Comparison of ENCODE assay signal across 7 cellular contexts in genomic region chr12:3042394-3042793, GRCh38. TPM values are rescaled to one million over a fixed set of nuclear protein-coding genes. Genes with fewer than 3 reads are reported as not detected.
DNase-seq lines count a peak whose midpoint lies in the region; ATAC-seq, FAIRE-seq and TF ChIP-seq lines count a peak whose summit lies in the region.

No MANE protein-coding gene starts in this region.

- H3K4me3 ChIP-seq in GM12878 (no peak overlapping the region), pancreas (no peak overlapping the region)

- SMC1A ChIA-PET in GM12878 (lab: Charles Lee; ENCODE audit: uncharacterized antibody, unreplicated experiment): interaction anchor here (1.6 kb wide), 1 partner anchor 157 kb away, joined by 4 read pairs; no protein-coding TSS in a partner anchor

- intact Hi-C loops in GM12878 (cut with micrococcal nuclease; ENCODE audit: unreplicated experiment): no loop called here
- intact Hi-C loops in pancreas (cut with DNase I): no loop called here

- H4K20me1 ChIP-seq in GM12878 (ENCODE audit: control insufficient read depth, insufficient read depth): no peaks in the 10 kb centered on the region

- no peak overlapping the region for H2AFZ ChIP-seq in GM12878 (ENCODE audit: control insufficient read depth, low read depth, low read length)

- FAIRE-seq in GM12878 (lab: Jason Lieb, UNC) (no peak), pancreas (lab: Jason Lieb, UNC) (no peak)

- H3K9ac ChIP-seq in GM12878 (ENCODE audit: control insufficient read depth, insufficient read depth, low read length): no peak overlapping the region

- TF ChIP-seq CTCF in GM13976 (IDR thresholded peaks at IDR 0.05; ENCODE audit: borderline replicate concordance, control extremely low read depth, extremely low read depth, insufficient read depth, missing control alignments) (no peak), GM12878 (IDR thresholded peaks at IDR 0.05 in 2 of 3, conservative IDR thresholded peaks at IDR 0.05 in 1 of 3; ENCODE audit: control insufficient read depth in 2 of 3, extremely low read depth in 1 of 3, insufficient read depth in 1 of 3, low read depth in 3 of 3, low read length in 3 of 3) (no peak), pancreas (IDR thresholded peaks at IDR 0.05) (no peak), RWPE1 (conservative IDR thresholded peaks at IDR 0.05; ENCODE audit: low read depth) (no peak)

- DNase-seq in GM13976 (ENCODE audit: low spot score) (peak; percentile 24), NCI-H2107 (lab: John Stamatoyannopoulos, UW) (peak; percentile 54), GM12878 (ENCODE audit: low read depth, low spot score) (no peak), pancreas (peak in 1 of 6 donors; percentile 59), RWPE1 (ENCODE audit: low spot score) (no peak), middle frontal gyrus (ENCODE audit: extremely low spot score, low spot score) (no peak)

- in situ Hi-C loops in GM13976 (cut with MboI; ENCODE audit: low sequenced_read_pairs, unreplicated experiment): loop anchor here (25.0 kb wide), 1 partner anchor 180 kb away; the partner anchor contains the start of gene TEX52
- in situ Hi-C loops in GM12878 (cut with MboI): no loop called here

- POLR2A ChIA-PET in GM12878 (lab: Charles Lee): no interaction called here
- POLR2A ChIA-PET in RWPE1 (lab: Yijun Ruan, JAX; ENCODE audit: low non-redundant PET): no interaction called here

- no peaks in the 10 kb centered on the region for H3K79me2 ChIP-seq in GM12878 (ENCODE audit: control insufficient read depth, insufficient read depth, low read length)

- no peak for TF ChIP-seq POLR2A in GM12878 (IDR thresholded peaks at IDR 0.05; ENCODE audit: low read depth, low read length)

- no peak for TF ChIP-seq RAD21 in GM12878 (IDR thresholded peaks at IDR 0.05; ENCODE audit: insufficient read depth, low read depth, low read length)

- H3K9me3 ChIP-seq in GM12878 (replicated peaks; ENCODE audit: control insufficient read depth, insufficient read depth, low read length) (no peaks in the 10 kb centered on the region), pancreas (no peaks in the 10 kb centered on the region)

- RAD21 ChIA-PET in GM12878 (lab: Charles Lee; ENCODE audit: unreplicated experiment): interaction anchor here (1.4 kb wide), 1 partner anchor 188 kb away, joined by 6 read pairs; no protein-coding TSS in a partner anchor

- 0 out of 4 replicates have a peak, but pooled peaks cover 0 to 2% of the 10 kb centered on the region in 2 experiments for H3K27me3 ChIP-seq in GM12878 (replicated peaks in 1 of 2; ENCODE audit: control insufficient read depth in 2 of 2, insufficient read depth in 2 of 2, low read length in 1 of 2)
- no peaks in the 10 kb centered on the region for H3K27me3 ChIP-seq in pancreas

- H3K36me3 ChIP-seq in GM12878 (ENCODE audit: control insufficient read depth in 2 of 2, insufficient read depth in 2 of 2, low read length in 1 of 2) (no peaks in the 10 kb centered on the region), pancreas (peaks cover 0 to 19% (median 0%) of the 10 kb centered on the region in 3 donors)

- no peaks in the 10 kb centered on the region for H3K4me1 ChIP-seq in GM12878 (ENCODE audit: control insufficient read depth, insufficient read depth, low read length)
- peaks cover 0 to 7% (median 0%) of the 10 kb centered on the region in 3 donors for H3K4me1 ChIP-seq in pancreas

- H3K27ac ChIP-seq in GM12878 (ENCODE audit: control insufficient read depth, insufficient read depth) (no peak overlapping the region), pancreas (no peak overlapping the region), RWPE1 (no peak overlapping the region)

- WGBS in GM12878 (ENCODE audit: insufficient coverage, insufficient replicate concordance, low lambda C conversion rate, missing lambda C conversion rate): 2% methylated on average over 8 of the region's 8 CpGs
- 36 to 43% methylated on average over 8 of the region's 8 CpGs for WGBS in pancreas, 2 donors

- CTCF ChIA-PET in GM12878 (lab: Yijun Ruan, JAX) (interaction anchor here (0.8 to 1.6 kb wide), 6 partner anchors 12 to 313 kb away, joined by 3 to 4 read pairs (median 3); no protein-coding TSS in a partner anchor), RWPE1 (lab: Yijun Ruan, JAX) (interaction anchor here (0.6 kb wide), 2 partner anchors 237 to 1399 kb away, joined by 3 read pairs; no protein-coding TSS in a partner anchor)

- no TSS peak for BruUV-seq in GM12878 (replicated peaks; lab: Mats Ljungman, UMichigan)

- no peak for TF ChIP-seq EP300 in GM12878 (IDR thresholded peaks at IDR 0.05; ENCODE audit: borderline replicate concordance in 1 of 2, control insufficient read depth in 1 of 2, low read depth in 2 of 2, low read length in 2 of 2)

- ATAC-seq in GM12878 (peak; percentile 58), pancreas (peak in 3 of 4 donors; percentile 18 to 54 (median 27)), GM19324 (IDR thresholded peaks at IDR 0.05; ENCODE audit: low FRiP score, unreplicated experiment) (no peak)

- H3K4me2 ChIP-seq in GM12878 (ENCODE audit: control insufficient read depth, insufficient read depth): no peak overlapping the region

TF ChIP-seq in GM12878, 131 proteins besides CTCF, POLR2A, EP300 and RAD21 (continues in another document):
- TF ChIP-seq ELK1 (IDR thresholded peaks at IDR 0.05; ENCODE audit: low read depth, low read length): no peak
- peak; percentile 82 for TF ChIP-seq MEF2B (IDR thresholded peaks at IDR 0.05; ENCODE audit: partially characterized antibody, poor library complexity, severe bottlenecking)
- no peak for TF ChIP-seq ZBTB11 (CRISPR knock-in tag; IDR thresholded peaks at IDR 0.05)
- TF ChIP-seq PKNOX1 (IDR thresholded peaks at IDR 0.05): peak; percentile 91

RNA-seq across cellular contexts. Expression of gene TSPAN9, which starts 34.8 kb away (rescaled TPM):
- 1.0 and 1.8 TPM in 2 replicates for total RNA-seq in GM12878 (2013; cell fraction: nucleolus; rRNA removed)
- total RNA-seq in GM12878 (2014; rRNA removed) (not detected in 2 replicates), GM12878 (2014; rRNA removed; fragmentation: Illumina TruSeq; extraction: Trizol) (0.04 and 0.05 TPM in 2 replicates), GM12878 (2021) (0.21 and 0.31 TPM in 2 replicates), pancreas (10 to 100 TPM in 3 of 6 donors, 1 to 10 TPM in 3; 7.8 to 19.5 (median 10.4) TPM)
- 0.42 TPM for polyA plus RNA-seq in GM12878 (2011; ENCODE audit: low read depth)
- polyA plus RNA-seq in GM12878 (2011; rRNA removed) (0.89 and 1.0 TPM in 2 replicates), GM12878 (2014; fragmentation: Illumina TruSeq; extraction: Trizol) (0.12 TPM in 1 of 2 replicates, not detected in the other), GM12878 (2014; fragmentation: Nextera tagmentation; extraction: Ambion mirVana) (not detected), GM12878 (2014; rRNA removed) (0.03 and 0.13 TPM in 2 replicates), GM12878 (2016; fragmentation: Nextera tagmentation; extraction: Ambion mirVana) (not detected), pancreas (10 to 100 TPM; 15.0 to 15.5 TPM)
- 0.90 and 1.8 TPM in 2 replicates for polyA plus RNA-seq in GM12878 (2011; cell fraction: cytosol; rRNA removed)
- polyA plus RNA-seq in GM12878 (2011; cell fraction: nucleus; rRNA removed): 2.2 and 3.0 TPM in 2 replicates
- 1.0 and 1.1 TPM in 2 replicates for polyA plus RNA-seq in GM12878 (2012)
- polyA minus RNA-seq in GM12878 (2011; rRNA and poly(A)+ RNA removed): 3.0 and 3.3 TPM in 2 replicates
- 0.62 TPM in 1 of 2 replicates, not detected in the other for polyA minus RNA-seq in GM12878 (2011; cell fraction: cytosol; rRNA and poly(A)+ RNA removed)
- polyA minus RNA-seq in GM12878 (2011; cell fraction: nucleus; rRNA and poly(A)+ RNA removed): 0.73 and 0.86 TPM in 2 replicates

Comparison
In these comparisons a context has a peak if more than half of its experiments do, and no peak if none do; other contexts are left out.
1. DNase-seq: peak in GM13976 (single experiment) and NCI-H2107 (single experiment); none in GM12878 (single experiment), RWPE1 (single experiment) and middle frontal gyrus (single experiment).